ENCODE assay signal across 14 cellular contexts in genomic region chr1:184061396-184062003, GRCh38. TPM values are rescaled to one million over a fixed set of nuclear protein-coding genes. Genes with fewer than 3 reads are reported as not detected.
A peak's percentile ranks its signal among the peaks of the same experiment; 100 is the strongest.
DNase-seq lines count a peak whose midpoint lies in the region; ATAC-seq and TF ChIP-seq lines count a peak whose summit lies in the region.
"Had no signal": no experiment of that assay in that cellular context is flagged by ENCODE, and none has a peak within 500 bp of the region (broad histone marks: within the 10 kb centered on the region; RNA-seq: fewer than 3 reads in every experiment).

No MANE protein-coding gene starts in this region.

- no peak overlapping the region for H3K27ac Mint-ChIP-seq in neural progenitor cell
- H3K27ac Mint-ChIP-seq: stimulated activated naive CD8-positive, alpha-beta T cell treated with anti-CD3 and anti-CD28 coated beads, Interleukin-15, Interleukin-2, amounts not matched to agents 100 ng/mL and 50 ng/mL, for 24 hours had no signal

- H3F3A ChIP-seq in neural progenitor cell (ENCODE audit: low read depth) = peaks cover 13% of the 10 kb centered on the region

- H3K27ac ChIP-seq in neural progenitor cell = peak overlapping the region; percentile 87

- no peak overlapping the region for H3K4me3 ChIP-seq in fibroblast of mammary gland (ENCODE audit: control insufficient read depth, low read depth, low read length)
- H3K4me3 ChIP-seq in neural progenitor cell = no peak overlapping the region
- H3K4me3 ChIP-seq in H7 (ENCODE audit: insufficient read depth, low read depth, low read length) = no peak overlapping the region

- ATAC-seq in GM19351 (IDR thresholded peaks at IDR 0.05; ENCODE audit: unreplicated experiment) = no peak

- H3K4me1 ChIP-seq in neural progenitor cell = peaks cover 46% of the 10 kb centered on the region

- H3K36me3 Mint-ChIP-seq in neural progenitor cell = peaks cover 46% of the 10 kb centered on the region

- H3K4me1 Mint-ChIP-seq in neural progenitor cell = peaks cover 9% of the 10 kb centered on the region

- H3K27me3 ChIP-seq in neural progenitor cell (no peaks in the 10 kb centered on the region), H7 (ENCODE audit: control insufficient read depth, insufficient read depth, low read length) (no peaks in the 10 kb centered on the region)

- no peak for TF ChIP-seq CTCF in fibroblast of mammary gland (conservative IDR thresholded peaks at IDR 0.05; ENCODE audit: control insufficient read depth, insufficient read depth, low read depth, low read length)
- no peak for TF ChIP-seq CTCF in neural progenitor cell (IDR thresholded peaks at IDR 0.05)

- H3K9me3 ChIP-seq in neural progenitor cell (ENCODE audit: low read depth) = no peaks in the 10 kb centered on the region

- peaks cover 29% of the 10 kb centered on the region for H3K79me2 ChIP-seq in neural progenitor cell (ENCODE audit: low read depth)

- H4K20me1 ChIP-seq in neural progenitor cell (ENCODE audit: low read depth) = no peaks in the 10 kb centered on the region

- H2AFZ ChIP-seq in neural progenitor cell (replicated peaks) = no peak overlapping the region

- H3K27me3 Mint-ChIP-seq in neural progenitor cell (ENCODE audit: insufficient read depth, low read depth) = no peaks in the 10 kb centered on the region
- H3K27me3 Mint-ChIP-seq: CD4-positive, CD25-positive, alpha-beta regulatory T cell; stimulated activated naive CD8-positive, alpha-beta T cell treated with anti-CD3 and anti-CD28 coated beads, Interleukin-15, Interleukin-2, amounts not matched to agents 100 ng/mL and 50 ng/mL, for 24 hours had no signal

- no peak overlapping the region for H3K4me2 ChIP-seq in neural progenitor cell

- no peak overlapping the region for H3K4me3 Mint-ChIP-seq in neural progenitor cell
- H3K4me3 Mint-ChIP-seq: CD4-positive, CD25-positive, alpha-beta regulatory T cell; stimulated activated naive CD8-positive, alpha-beta T cell treated with anti-CD3 and anti-CD28 coated beads, Interleukin-15, Interleukin-2, amounts not matched to agents 100 ng/mL and 50 ng/mL, for 24 hours had no signal

- peaks cover 9% of the 10 kb centered on the region for H3K9me3 Mint-ChIP-seq in neural progenitor cell
- H3K9me3 Mint-ChIP-seq: stimulated activated naive CD8-positive, alpha-beta T cell treated with anti-CD3 and anti-CD28 coated beads, Interleukin-15, Interleukin-2, amounts not matched to agents 100 ng/mL and 50 ng/mL, for 24 hours had no signal

- no peak overlapping the region for H3K9ac ChIP-seq in neural progenitor cell

- H3K36me3 ChIP-seq in neural progenitor cell (peaks cover 20% of the 10 kb centered on the region), H7 (replicated peaks; ENCODE audit: control insufficient read depth, insufficient read depth, low read length) (no peaks in the 10 kb centered on the region)

- DNase-seq in EL (peak; percentile 80), NCI-H226 (peak; percentile 54), fibroblast of mammary gland (ENCODE audit: low read depth) (peak; percentile 18), neural progenitor cell (ENCODE audit: low spot score) (peak; percentile 21), H7 (no peak), NCI-H526 treated with DMSO at 0.1 percent for 48 hours (lab: John Stamatoyannopoulos, UW) (no peak)
- no peak for DNase-seq in stimulated activated CD4-positive, alpha-beta T cell treated with anti-CD3 and anti-CD28 coated beads, Interleukin-4, amount 100 ng/mL, for 4 hours
- DNase-seq: activated CD4-positive, alpha-beta T cell treated with anti-CD3 and anti-CD28 coated beads for 48 hours; CD4-positive, CD25-positive, alpha-beta regulatory T cell; NCI-H187; occipital lobe; stimulated activated CD4-positive, alpha-beta T cell treated with anti-CD3 and anti-CD28 coated beads, Interleukin-4, amount 100 ng/mL, for 1 hour had no signal

RNA-seq across cellular contexts. Expression of gene TSEN15, which starts 10.0 kb away (rescaled TPM):
- total RNA-seq in neural progenitor cell (ENCODE audit: low replicate concordance) = 52.6 and 72.3 TPM in 2 replicates
- total RNA-seq in H7 (2014; rRNA removed; shearing (Covaris generic)) = 36.0 and 38.5 TPM in 2 replicates

RNA-seq across cellular contexts. Expression of gene COLGALT2, which starts 24.0 kb away (rescaled TPM):
- total RNA-seq in neural progenitor cell (ENCODE audit: low replicate concordance) = 11.6 and 12.7 TPM in 2 replicates
- total RNA-seq in H7 (2014; rRNA removed; shearing (Covaris generic)) = 0.37 and 0.76 TPM in 2 replicates

Comparison
In these comparisons a context has a peak if more than half of its experiments do, and no peak if none do; other contexts are left out.
1. DNase-seq: peak in EL (single experiment), NCI-H226 (single experiment), fibroblast of mammary gland (single experiment) and neural progenitor cell (single experiment); none in H7 (single experiment), NCI-H526 treated with DMSO at 0.1 percent for 48 hours (single experiment) and stimulated activated CD4-positive, alpha-beta T cell treated with anti-CD3 and anti-CD28 coated beads, Interleukin-4, amount 100 ng/mL, for 4 hours (0 of 2).